22 cellular contexts compared by ENCODE assay signal in genomic region chr9:112080831-112081542, GRCh38.
"Had no signal": no experiment of that assay in that cellular context is flagged by ENCODE, and none has a peak within 500 bp of the region (broad histone marks: within the 10 kb centered on the region; RNA-seq: fewer than 3 reads in every experiment).

No MANE protein-coding gene starts in this region.

- H3K27me3 ChIP-seq: neural progenitor cell, sigmoid colon, tibial nerve had no signal

- H3K4me3 ChIP-seq: neural progenitor cell, sigmoid colon, tibial nerve had no signal

- H3K9me3 ChIP-seq: sigmoid colon, SK-N-SH, tibial nerve had no signal

- H3K4me3 Mint-ChIP-seq: activated CD8-positive, alpha-beta T cell treated with anti-CD3 and anti-CD28 coated beads for 36 hours; activated naive CD4-positive, alpha-beta T cell treated with anti-CD3 and anti-CD28 coated beads for 36 hours; activated naive CD8-positive, alpha-beta T cell treated with anti-CD3 and anti-CD28 coated beads, Interleukin-2, amount 50 U/mL, for 24 hours; brain; memory B cell; naive thymus-derived CD4-positive, alpha-beta T cell; neural progenitor cell; T-cell had no signal

- H3K27ac Mint-ChIP-seq: activated CD8-positive, alpha-beta T cell treated with anti-CD3 and anti-CD28 coated beads for 36 hours; activated naive CD4-positive, alpha-beta T cell treated with anti-CD3 and anti-CD28 coated beads for 36 hours; activated naive CD8-positive, alpha-beta T cell treated with anti-CD3 and anti-CD28 coated beads, Interleukin-2, amount 50 U/mL, for 24 hours; activated T-helper 2 cell treated with anti-CD3 and anti-CD28 coated beads, Interferon-gamma antibody, Interleukin-2, Interleukin-4, amounts not matched to agents 10 μg/mL and 5 μg/mL and 100 μg/mL, durations not matched to agents 14 hours and 24 hours and 36 hours; memory B cell; naive thymus-derived CD4-positive, alpha-beta T cell; neural progenitor cell; T-cell had no signal

- ATAC-seq: activated CD8-positive, alpha-beta T cell treated with anti-CD3 and anti-CD28 coated beads for 36 hours; activated naive CD8-positive, alpha-beta T cell treated with anti-CD3 and anti-CD28 coated beads, Interleukin-2, amount 50 U/mL, for 24 hours; naive thymus-derived CD4-positive, alpha-beta T cell; stimulated activated naive CD8-positive, alpha-beta T cell treated with anti-CD3 and anti-CD28 coated beads, Interleukin-15, Interleukin-2, amounts not matched to agents 100 U/mL and 50 U/mL, for 24 hours; T-cell had no signal

- H3K4me1 Mint-ChIP-seq: brain, neural progenitor cell had no signal

- H3K36me3 Mint-ChIP-seq: neural progenitor cell had no signal

- H3K36me3 ChIP-seq: neural progenitor cell, sigmoid colon, tibial nerve had no signal

- H3K4me1 ChIP-seq: neural progenitor cell, sigmoid colon, tibial nerve had no signal

- H3K27ac ChIP-seq: neural progenitor cell, sigmoid colon, tibial nerve had no signal

- H3K9me3 Mint-ChIP-seq: activated CD8-positive, alpha-beta T cell treated with anti-CD3 and anti-CD28 coated beads for 36 hours; activated naive CD4-positive, alpha-beta T cell treated with anti-CD3 and anti-CD28 coated beads for 36 hours; activated naive CD8-positive, alpha-beta T cell treated with anti-CD3 and anti-CD28 coated beads, Interleukin-2, amount 50 U/mL, for 24 hours; activated T-helper 2 cell treated with anti-CD3 and anti-CD28 coated beads, Interferon-gamma antibody, Interleukin-2, Interleukin-4, amounts not matched to agents 10 μg/mL and 5 μg/mL and 100 μg/mL, durations not matched to agents 14 hours and 24 hours and 36 hours; memory B cell; T-cell had no signal

- DNase-seq: activated CD4-positive, alpha-beta T cell treated with anti-CD3 and anti-CD28 coated beads for 48 hours; activated CD4-positive, CD25-positive, alpha-beta regulatory T cell; activated CD8-positive, alpha-beta T cell treated with anti-CD3 and anti-CD28 coated beads for 36 hours; activated naive CD4-positive, alpha-beta T cell treated with anti-CD3 and anti-CD28 coated beads for 36 hours; activated naive CD8-positive, alpha-beta T cell treated with anti-CD3 and anti-CD28 coated beads, Interleukin-2, amount 50 U/mL, for 24 hours; activated T-cell treated with anti-CD3 and anti-CD28 coated beads, Interleukin-2, amount 50 U/mL, for 1 hour; anterior cingulate cortex; cortex of kidney; effector CD8-positive, alpha-beta T cell; head of caudate nucleus; naive thymus-derived CD4-positive, alpha-beta T cell; sigmoid colon; SK-N-SH; stimulated activated CD8-positive, alpha-beta memory T cell treated with anti-CD3 and anti-CD28 coated beads, Interleukin-4, amount 100 ng/mL, for 48 hours; stimulated activated naive CD8-positive, alpha-beta T cell treated with anti-CD3 and anti-CD28 coated beads, Interleukin-15, Interleukin-2, amounts not matched to agents 100 U/mL and 50 U/mL, for 24 hours; T-cell; T-helper 9 cell had no signal

- H3K27me3 Mint-ChIP-seq: activated CD8-positive, alpha-beta T cell treated with anti-CD3 and anti-CD28 coated beads for 36 hours; activated naive CD8-positive, alpha-beta T cell treated with anti-CD3 and anti-CD28 coated beads, Interleukin-2, amount 50 U/mL, for 24 hours; brain; memory B cell; naive thymus-derived CD4-positive, alpha-beta T cell; T-cell had no signal
